ENCODE assay signal across 2 cellular contexts in genomic region chr17:39737331-39737760, GRCh38.
TF ChIP-seq lines count a peak whose summit lies in the region.

No MANE protein-coding gene starts in this region.

TF ChIP-seq in HEK293, 187 proteins besides CTCF, POLR2A, EP300 and RAD21:
- TF ChIP-seq YY1 (tag by site-specific recombination; IDR thresholded peaks at IDR 0.05) (no peak), KLF10 (tag by site-specific recombination; IDR thresholded peaks at IDR 0.05) (peak; percentile 36; the same call in 1 of the 2 replicates), ZNF837 (tag by site-specific recombination; IDR thresholded peaks at IDR 0.05) (no peak), ZSCAN16 (tag by site-specific recombination; IDR thresholded peaks at IDR 0.05) (no peak)

TF ChIP-seq in K562, 482 proteins besides CTCF, POLR2A, EP300 and RAD21:
- TF ChIP-seq SNRNP70 (optimal IDR thresholded peaks at IDR 0.05; ENCODE audit: low read depth, low read length) = no peak
- no peak for TF ChIP-seq ZNF75A (CRISPR knock-in tag; IDR thresholded peaks at IDR 0.05)
